ENCODE assay signal across 10 cellular contexts in the genomic region with DNA sequence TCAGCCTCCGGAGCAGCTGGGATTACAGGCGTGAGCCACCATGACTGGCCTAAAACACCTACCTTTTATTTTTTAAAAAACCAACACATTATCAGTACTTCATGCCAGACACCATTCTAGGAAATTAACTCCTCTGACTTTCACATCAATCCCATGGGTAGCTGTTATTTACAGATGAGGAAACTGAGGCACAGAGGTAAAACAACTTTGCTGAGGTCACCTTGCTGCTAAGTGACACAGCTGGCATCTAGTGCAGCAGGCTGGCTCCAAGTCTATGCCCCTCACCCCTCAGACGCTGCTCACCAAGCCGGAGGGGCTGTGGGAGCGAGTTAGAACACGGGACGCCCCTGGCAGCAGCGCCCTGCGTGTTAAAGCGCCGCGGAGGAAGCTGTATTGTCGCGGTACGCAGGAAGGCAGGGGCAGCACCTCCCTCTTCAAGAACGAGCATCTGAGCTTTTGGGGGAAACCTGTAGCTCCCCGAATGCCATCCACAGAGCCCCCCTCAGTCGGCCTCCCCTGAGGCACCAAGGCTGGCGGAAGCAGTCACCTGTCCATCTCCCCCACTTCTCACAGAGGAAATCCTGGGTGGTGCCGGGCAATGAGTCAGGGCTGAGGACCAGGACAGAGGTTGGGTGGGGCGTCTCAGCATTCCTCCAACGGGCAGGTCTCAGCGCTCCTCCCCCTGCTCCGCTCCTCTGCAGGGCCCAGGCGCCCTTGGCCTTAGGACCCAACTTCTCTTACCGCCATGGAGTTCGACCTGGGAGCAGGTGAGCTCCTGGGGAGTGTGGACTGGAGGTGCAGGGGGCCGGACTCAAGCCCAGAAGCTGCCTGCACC. TPM values are rescaled to one million over a fixed set of nuclear protein-coding genes. Genes with fewer than 3 reads are reported as not detected.
DNase-seq lines count a peak whose midpoint lies in the region; ATAC-seq and TF ChIP-seq lines count a peak whose summit lies in the region.
"Had no signal": no experiment of that assay in that cellular context is flagged by ENCODE, and none has a peak within 500 bp of the region (broad histone marks: within the 10 kb centered on the region; RNA-seq: fewer than 3 reads in every experiment).

A gene (plus strand): TSS at position 735 of the 835 bp plus-strand sequence. CDS start 11 bp downstream, at position 746.

- H3K56ac ChIP-seq in mesendoderm (ENCODE audit: low read length): peak within 1 kb of the TSS; percentile 56

- intact Hi-C loops in heart left ventricle (cut with DNase I): loop anchor here in 1 of 10 donors (2.0 kb wide), 1 partner anchor 25 kb away; no protein-coding TSS in a partner anchor
- intact Hi-C loops in cardiac septum (cut with DNase I): no loop called here
- intact Hi-C loops in vagina (cut with DNase I): no loop called here

- peak in 1 of 2 donors; percentile 23 for TF ChIP-seq POLR2A in heart left ventricle (IDR thresholded peaks at IDR 0.05)
- no peak for TF ChIP-seq POLR2A in vagina (IDR thresholded peaks at IDR 0.05)

- H3K36me3 Mint-ChIP-seq in activated naive CD8-positive, alpha-beta T cell treated with anti-CD3 and anti-CD28 coated beads, Interleukin-2, amount 50 U/mL, for 24 hours (ENCODE audit: low read depth): peaks cover 3% of the 10 kb centered on the region

- no peak within 1 kb of the TSS for H4K8ac ChIP-seq in mesendoderm (ENCODE audit: low read depth, low read length)

- H4K5ac ChIP-seq in mesendoderm (ENCODE audit: low read length): no peak within 1 kb of the TSS

- no peak for TF ChIP-seq CTCF in heart left ventricle (IDR thresholded peaks at IDR 0.05)
- TF ChIP-seq CTCF in vagina (IDR thresholded peaks at IDR 0.05): no peak

- H3K9me3 Mint-ChIP-seq in activated naive CD8-positive, alpha-beta T cell treated with anti-CD3 and anti-CD28 coated beads, Interleukin-2, amount 50 U/mL, for 24 hours: no peaks in the 10 kb centered on the region
- H3K9me3 Mint-ChIP-seq: activated CD4-positive, alpha-beta T cell treated with anti-CD3 and anti-CD28 coated beads, Interleukin-2, amount 10 ng/mL, durations not matched to agents 7 days and 5 days had no signal

- H3K4ac ChIP-seq in mesendoderm (ENCODE audit: low read depth, low read length): no peak within 1 kb of the TSS

- peak; percentile 42 to 77 (median 60) for ATAC-seq in heart left ventricle
- no peak for ATAC-seq in activated naive CD8-positive, alpha-beta T cell treated with anti-CD3 and anti-CD28 coated beads, Interleukin-2, amount 50 U/mL, for 24 hours

- H3K27me3 Mint-ChIP-seq in activated naive CD8-positive, alpha-beta T cell treated with anti-CD3 and anti-CD28 coated beads, Interleukin-2, amount 50 U/mL, for 24 hours: no peaks in the 10 kb centered on the region
- H3K27me3 Mint-ChIP-seq: activated CD4-positive, alpha-beta T cell treated with anti-CD3 and anti-CD28 coated beads, Interleukin-2, amount 10 ng/mL, durations not matched to agents 7 days and 5 days had no signal

- no peaks in the 10 kb centered on the region for H3K79me2 ChIP-seq in mesendoderm (ENCODE audit: control insufficient read depth, insufficient read depth, low read length)

- H3K18ac ChIP-seq in mesendoderm (ENCODE audit: low read length): no peak within 1 kb of the TSS

- H3K4me1 Mint-ChIP-seq in activated naive CD8-positive, alpha-beta T cell treated with anti-CD3 and anti-CD28 coated beads, Interleukin-2, amount 50 U/mL, for 24 hours: no peaks in the 10 kb centered on the region
- H3K4me1 Mint-ChIP-seq: activated CD4-positive, alpha-beta T cell treated with anti-CD3 and anti-CD28 coated beads, Interleukin-2, amount 10 ng/mL, durations not matched to agents 7 days and 5 days had no signal

- peak within 1 kb of the TSS; percentile 56 for H3K4me2 ChIP-seq in mesendoderm (ENCODE audit: low read length)

- peak within 1 kb of the TSS; percentile 70 for H3K9ac ChIP-seq in mesendoderm (ENCODE audit: low read length)

- peak within 1 kb of the TSS in 9 of 12 donors; percentile 9 to 89 (median 52) for H3K27ac ChIP-seq in heart left ventricle
- H3K27ac ChIP-seq in epithelial cell of prostate: peak within 1 kb of the TSS; percentile 99
- H3K27ac ChIP-seq in mesendoderm (ENCODE audit: low read depth, low read length): no peak within 1 kb of the TSS
- peak within 1 kb of the TSS; percentile 31 for H3K27ac ChIP-seq in vagina
- H3K27ac ChIP-seq: cardiac muscle cell had no signal

- no peak within 1 kb of the TSS for H2AK5ac ChIP-seq in mesendoderm (ENCODE audit: low read length)

- H3K27me3 ChIP-seq in heart left ventricle: no peaks in the 10 kb centered on the region
- H3K27me3 ChIP-seq in mesendoderm (ENCODE audit: insufficient read depth, low read length, poor library complexity): no peaks in the 10 kb centered on the region
- no peaks in the 10 kb centered on the region for H3K27me3 ChIP-seq in vagina

- DNase-seq in heart left ventricle: peak in 3 of 5 donors; percentile 52 to 78 (median 56)
- DNase-seq in cardiac septum (ENCODE audit: low spot score): no peak
- DNase-seq in epithelial cell of prostate (ENCODE audit: low read depth, low spot score): no peak
- DNase-seq in mesendoderm: peak; percentile 71
- DNase-seq in vagina (ENCODE audit: extremely low spot score in 2 of 2): no peak
- no peak for DNase-seq in activated naive CD8-positive, alpha-beta T cell treated with anti-CD3 and anti-CD28 coated beads, Interleukin-2, amount 50 U/mL, for 24 hours
- DNase-seq in foreskin melanocyte: no peak
- DNase-seq in cerebellar nuclear complex (lab: John Stamatoyannopoulos, UW): no peak
- DNase-seq: activated CD4-positive, alpha-beta T cell treated with anti-CD3 and anti-CD28 coated beads, Interleukin-2, amount 10 ng/mL, durations not matched to agents 7 days and 5 days had no signal

- H3K79me1 ChIP-seq in mesendoderm (ENCODE audit: low read length): no peaks in the 10 kb centered on the region

- no peak within 1 kb of the TSS for H3K23ac ChIP-seq in mesendoderm (ENCODE audit: low read length)

- no peaks in the 10 kb centered on the region for H3K9me3 ChIP-seq in heart left ventricle
- no peaks in the 10 kb centered on the region for H3K9me3 ChIP-seq in vagina

- H3K4me3 ChIP-seq in heart left ventricle (peak within 1 kb of the TSS in 9 of 12 donors; percentile 6 to 41 (median 30)), mesendoderm (ENCODE audit: low read length) (no peak within 1 kb of the TSS), vagina (peak within 1 kb of the TSS in 1 of 2 donors; percentile 37)
- H3K4me3 ChIP-seq: cardiac muscle cell had no signal

- H2BK120ac ChIP-seq in mesendoderm (ENCODE audit: low read depth, low read length): no peak within 1 kb of the TSS

- H2BK5ac ChIP-seq in mesendoderm (ENCODE audit: low read length): peak within 1 kb of the TSS; percentile 70

- no peak within 1 kb of the TSS for H3K4me3 Mint-ChIP-seq in activated naive CD8-positive, alpha-beta T cell treated with anti-CD3 and anti-CD28 coated beads, Interleukin-2, amount 50 U/mL, for 24 hours
- H3K4me3 Mint-ChIP-seq: activated CD4-positive, alpha-beta T cell treated with anti-CD3 and anti-CD28 coated beads, Interleukin-2, amount 10 ng/mL, durations not matched to agents 7 days and 5 days had no signal

- 54 to 71% (median 66%) methylated on average over 20 to 28 of the region's 28 CpGs for WGBS in heart left ventricle, 4 donors
- WGBS in mesendoderm (ENCODE audit: extremely low coverage, insufficient coverage, low lambda C conversion rate): no CpG with 5 or more reads among the region's 28 CpGs

- no peak within 1 kb of the TSS for H3K27ac Mint-ChIP-seq in activated naive CD8-positive, alpha-beta T cell treated with anti-CD3 and anti-CD28 coated beads, Interleukin-2, amount 50 U/mL, for 24 hours
- H3K27ac Mint-ChIP-seq: activated CD4-positive, alpha-beta T cell treated with anti-CD3 and anti-CD28 coated beads, Interleukin-2, amount 10 ng/mL, durations not matched to agents 7 days and 5 days had no signal

- H2BK15ac ChIP-seq in mesendoderm (replicated peaks; ENCODE audit: low read depth): no peak within 1 kb of the TSS

- peaks cover 0 to 7% (median 0%) of the 10 kb centered on the region in 12 donors for H3K4me1 ChIP-seq in heart left ventricle
- no peaks in the 10 kb centered on the region for H3K4me1 ChIP-seq in mesendoderm (ENCODE audit: control insufficient read depth, low read depth, low read length)
- H3K4me1 ChIP-seq in vagina: peaks cover 16% of the 10 kb centered on the region

- H3K36me3 ChIP-seq in heart left ventricle: peaks cover 0 to 38% (median 23%) of the 10 kb centered on the region in 9 donors
- no peaks in the 10 kb centered on the region for H3K36me3 ChIP-seq in mesendoderm (ENCODE audit: control insufficient read depth, insufficient read depth, low read length)
- peaks cover 0 to 18% of the 10 kb centered on the region in 2 donors for H3K36me3 ChIP-seq in vagina
- H3K36me3 ChIP-seq: cardiac muscle cell had no signal

RNA-seq across cellular contexts. Expression of the gene that starts here (rescaled TPM):
- total RNA-seq in heart left ventricle: 10 to 100 TPM in 5 of 9 donors, 1 to 10 TPM in 3, not detected in 1; 3.5 to 73.1 (median 11.5) TPM
- 10 to 100 TPM; 12.2 to 54.2 TPM for polyA plus RNA-seq in heart left ventricle
- 2.0 TPM for total RNA-seq in cardiac septum
- 13.7 TPM for polyA plus RNA-seq in mesendoderm (2013, experiment 1 of 2)
- 14.0 TPM for polyA plus RNA-seq in mesendoderm (2013, experiment 2 of 2)
- total RNA-seq in vagina: 96.5 TPM
- total RNA-seq: activated CD4-positive, alpha-beta T cell treated with anti-CD3 and anti-CD28 coated beads, Interleukin-2, amount 10 ng/mL, durations not matched to agents 7 days and 5 days had no signal

Comparison
In these comparisons a context has a peak if more than half of its experiments do, and no peak if none do; other contexts are left out.
1. DNase-seq: peak in heart left ventricle (3 of 5) and mesendoderm (single experiment); none in cardiac septum (single experiment), epithelial cell of prostate (single experiment), vagina (0 of 2), activated naive CD8-positive, alpha-beta T cell treated with anti-CD3 and anti-CD28 coated beads, Interleukin-2, amount 50 U/mL, for 24 hours (single experiment), foreskin melanocyte (single experiment) and cerebellar nuclear complex (0 of 2).